Comparison of ENCODE assay signal across 8 cellular contexts in genomic region chr1:247126165-247126564, GRCh38. TPM values are rescaled to one million over a fixed set of nuclear protein-coding genes. Genes with fewer than 3 reads are reported as not detected.
DNase-seq lines count a peak whose midpoint lies in the region; ATAC-seq, FAIRE-seq and TF ChIP-seq lines count a peak whose summit lies in the region.
"Not testable (repeated sequence)": the region's sequence is repeated elsewhere in the genome, so short reads cannot be mapped to it uniquely, and the experiment has no call there.

No MANE protein-coding gene starts in this region.

- not testable (repeated sequence) for H3K27ac ChIP-seq in foreskin keratinocyte

- not testable (repeated sequence) for DNase-seq in D721Med (ENCODE audit: insufficient read length, low spot score); foreskin keratinocyte; natural killer cell treated with Interleukin-12 subunit alpha and Interleukin-12 subunit beta and Interleukin-15 and Interleukin-18, amount 100 ng/mL, for 72 hours (ENCODE audit: low spot score)

- not testable (repeated sequence) for H3K4me1 ChIP-seq in foreskin keratinocyte

- not testable (repeated sequence) for H3K27me3 ChIP-seq in foreskin keratinocyte

- not testable (repeated sequence) for TF ChIP-seq CTCF in D721Med (IDR thresholded peaks at IDR 0.05; ENCODE audit: insufficient read depth, missing control alignments); foreskin keratinocyte (conservative IDR thresholded peaks at IDR 0.05)

- H3K27me3 Mint-ChIP-seq in natural killer cell treated with Interleukin-12 subunit alpha and Interleukin-12 subunit beta and Interleukin-15 and Interleukin-18, amount 100 ng/mL, for 72 hours: not testable (repeated sequence)

- peak; percentile 11 for FAIRE-seq in D721Med (lab: Jason Lieb, UNC)
- peak; percentile 99 for FAIRE-seq in TTC549 (lab: Jason Lieb, UNC)

- H3K27ac Mint-ChIP-seq in natural killer cell treated with Interleukin-12 subunit alpha and Interleukin-12 subunit beta and Interleukin-15 and Interleukin-18, amount 100 ng/mL, for 72 hours: not testable (repeated sequence)

- not testable (repeated sequence) for H3K4me3 Mint-ChIP-seq in natural killer cell treated with Interleukin-12 subunit alpha and Interleukin-12 subunit beta and Interleukin-15 and Interleukin-18, amount 100 ng/mL, for 72 hours

- ATAC-seq in GM19025 (IDR thresholded peaks at IDR 0.05; ENCODE audit: low read depth, unreplicated experiment) (peak; percentile 98), GM21528 (IDR thresholded peaks at IDR 0.05; ENCODE audit: low FRiP score, unreplicated experiment) (peak; percentile 99), HG02884 (IDR thresholded peaks at IDR 0.05; ENCODE audit: unreplicated experiment) (peak; percentile 98), HG03354 (IDR thresholded peaks at IDR 0.05; ENCODE audit: poor library complexity, severe bottlenecking, unreplicated experiment) (peak; percentile 99), foreskin keratinocyte (peak; percentile 98)
- peak; percentile 99 to 100 for ATAC-seq in natural killer cell treated with Interleukin-12 subunit alpha and Interleukin-12 subunit beta and Interleukin-15 and Interleukin-18, amount 100 ng/mL, for 72 hours

- not testable (repeated sequence) for H3K9me3 Mint-ChIP-seq in natural killer cell treated with Interleukin-12 subunit alpha and Interleukin-12 subunit beta and Interleukin-15 and Interleukin-18, amount 100 ng/mL, for 72 hours

- not testable (repeated sequence) for H3K4me1 Mint-ChIP-seq in natural killer cell treated with Interleukin-12 subunit alpha and Interleukin-12 subunit beta and Interleukin-15 and Interleukin-18, amount 100 ng/mL, for 72 hours (ENCODE audit: low read depth in 2 of 2)

- H3K36me3 Mint-ChIP-seq in natural killer cell treated with Interleukin-12 subunit alpha and Interleukin-12 subunit beta and Interleukin-15 and Interleukin-18, amount 100 ng/mL, for 72 hours: not testable (repeated sequence)

RNA-seq across cellular contexts. Expression of gene ZNF669, which starts 22.0 kb away (rescaled TPM):
- 7.4 and 8.0 TPM in 2 replicates for total RNA-seq in foreskin keratinocyte
- 1.5 and 2.0 TPM in 2 replicates for polyA plus RNA-seq in foreskin keratinocyte
- total RNA-seq in natural killer cell treated with Interleukin-12 subunit alpha and Interleukin-12 subunit beta and Interleukin-15 and Interleukin-18, amount 100 ng/mL, for 72 hours: 10 to 100 TPM; 10.5 to 11.0 TPM

RNA-seq across cellular contexts. Expression of gene ZNF124, which starts 45.7 kb away (rescaled TPM):
- 14.9 and 15.1 TPM in 2 replicates for total RNA-seq in foreskin keratinocyte
- polyA plus RNA-seq in foreskin keratinocyte: 1.5 and 1.9 TPM in 2 replicates
- 10 to 100 TPM; 16.2 to 25.9 TPM for total RNA-seq in natural killer cell treated with Interleukin-12 subunit alpha and Interleukin-12 subunit beta and Interleukin-15 and Interleukin-18, amount 100 ng/mL, for 72 hours

RNA-seq across cellular contexts. Expression of gene ZNF670, which starts 47.6 kb away (rescaled TPM):
- 4.4 and 4.5 TPM in 2 replicates for total RNA-seq in foreskin keratinocyte
- 1.5 and 2.0 TPM in 2 replicates for polyA plus RNA-seq in foreskin keratinocyte
- 1 to 10 TPM; 3.0 to 3.2 TPM for total RNA-seq in natural killer cell treated with Interleukin-12 subunit alpha and Interleukin-12 subunit beta and Interleukin-15 and Interleukin-18, amount 100 ng/mL, for 72 hours
